In genomic region chr2:131104487-131105155, GRCh38 we compare ENCODE assay signal across 1 cellular context.
TF ChIP-seq lines count a peak whose summit lies in the region.

No MANE protein-coding gene starts in this region.

TF ChIP-seq in HEK293, 187 proteins besides CTCF, POLR2A, EP300 and RAD21 (continued from another document):
- TF ChIP-seq ZNF610 (tag by site-specific recombination; IDR thresholded peaks at IDR 0.05; ENCODE audit: borderline replicate concordance): no peak
- no peak for TF ChIP-seq SP2 (tag by site-specific recombination; IDR thresholded peaks at IDR 0.05)
- no peak for TF ChIP-seq ZBTB7A (tag by site-specific recombination; IDR thresholded peaks at IDR 0.05; ENCODE audit: low read depth)
- no peak for TF ChIP-seq ZSCAN4 (tag by site-specific recombination; IDR thresholded peaks at IDR 0.05)
- TF ChIP-seq ZNF514 (tag by site-specific recombination; IDR thresholded peaks at IDR 0.05): no peak
- TF ChIP-seq ZNF362 (tag by site-specific recombination; IDR thresholded peaks at IDR 0.05): no peak
- no peak for TF ChIP-seq ZBTB49 (tag by site-specific recombination; IDR thresholded peaks at IDR 0.05; ENCODE audit: low read depth)
- peak; percentile 60 for TF ChIP-seq KLF9 (tag by site-specific recombination; IDR thresholded peaks at IDR 0.05; ENCODE audit: low read depth)
- no peak for TF ChIP-seq ZNF280C (tag by site-specific recombination; IDR thresholded peaks at IDR 0.05)
- no peak for TF ChIP-seq ZNF768 (tag by site-specific recombination; IDR thresholded peaks at IDR 0.05)
- TF ChIP-seq ZXDB (tag by site-specific recombination; IDR thresholded peaks at IDR 0.05): peak; percentile 20; the same call in 1 of the 2 replicates
- TF ChIP-seq ZNF184 (tag by site-specific recombination; IDR thresholded peaks at IDR 0.05): no peak
- TF ChIP-seq ZNF544 (tag by site-specific recombination; IDR thresholded peaks at IDR 0.05): no peak
- TF ChIP-seq ZBTB11 (tag by site-specific recombination; conservative IDR thresholded peaks at IDR 0.05; ENCODE audit: low read depth): peak; percentile 91
